18 cellular contexts compared by ENCODE assay signal in genomic region chrX:13607356-13607995, GRCh38. TPM values are rescaled to one million over a fixed set of nuclear protein-coding genes. Genes with fewer than 3 reads are reported as not detected.
A peak's percentile ranks its signal among the peaks of the same experiment; 100 is the strongest.
DNase-seq lines count a peak whose midpoint lies in the region; ATAC-seq and TF ChIP-seq lines count a peak whose summit lies in the region.
"Had no signal": no experiment of that assay in that cellular context is flagged by ENCODE, and none has a peak within 500 bp of the region (broad histone marks: within the 10 kb centered on the region; RNA-seq: fewer than 3 reads in every experiment).

No MANE protein-coding gene starts in this region.

- peak overlapping the region; percentile 17 for H3K4me2 ChIP-seq in mammary epithelial cell (ENCODE audit: insufficient read depth, low read depth, low read length)

- no peaks in the 10 kb centered on the region for H3K79me2 ChIP-seq in mammary epithelial cell (ENCODE audit: insufficient read depth, low read length)

- H4K20me1 ChIP-seq in mammary epithelial cell (ENCODE audit: insufficient read depth, low read length), result no peaks in the 10 kb centered on the region

- in situ Hi-C loops in mammary epithelial cell (cut with MboI; ENCODE audit: low sequenced_read_pairs in 2 of 2), result no loop called here

- BruUV-seq in mammary epithelial cell (replicated peaks; lab: Mats Ljungman, UMichigan), result no TSS peak

- 39% methylated on average over 6 of the region's 6 CpGs for WGBS in mammary epithelial cell (ENCODE audit: low coverage, missing lambda C conversion rate)
- 59 to 90% (median 75%) methylated on average over 6 of the region's 6 CpGs for WGBS in psoas muscle, 3 donors

- dilution Hi-C loops in mammary epithelial cell (cut with HindIII; ENCODE audit: low sequenced_read_pairs), result no loop called here

- H3K9me3 ChIP-seq in mammary epithelial cell (replicated peaks; ENCODE audit: insufficient read depth, low read length) (no peaks in the 10 kb centered on the region), psoas muscle (no peaks in the 10 kb centered on the region)
- H3K9me3 ChIP-seq: HAP-1, SJSA1 had no signal

- no peak overlapping the region for H3K4me3 ChIP-seq in mammary epithelial cell (replicated peaks in 1 of 3; ENCODE audit: insufficient read depth in 1 of 3, low read depth in 2 of 3, low read length in 3 of 3)
- no peak overlapping the region for H3K4me3 ChIP-seq in psoas muscle
- H3K4me3 ChIP-seq: HAP-1, SJSA1 had no signal

- H3K27me3 ChIP-seq in mammary epithelial cell (ENCODE audit: insufficient read depth, low read length) (no peaks in the 10 kb centered on the region), psoas muscle (ENCODE audit: insufficient read depth in 3 of 3, low read length in 2 of 3) (peaks cover 0 to 18% (median 0%) of the 10 kb centered on the region in 3 donors)
- H3K27me3 ChIP-seq: SJSA1 had no signal

- DNase-seq in mammary epithelial cell (peak; percentile 81), epithelial cell of prostate (ENCODE audit: low read depth, low spot score) (peak; percentile 31), left colon (no peak), DMS114 treated with DMSO at 0.1 percent for 48 hours (lab: John Stamatoyannopoulos, UW; ENCODE audit: unreplicated experiment) (no peak), psoas muscle (no peak)
- DNase-seq: CD4-positive, CD25-positive, alpha-beta regulatory T cell; COR-L47; KG1; NCI-H1092 treated with DMSO at 0.1 percent for 48 hours; NCI-H2081; NCI-H2171 treated with DMSO at 0.1 percent for 48 hours; NCI-H524 treated with DMSO at 0.1 percent for 48 hours had no signal

- intact Hi-C loops in mammary epithelial cell (cut with micrococcal nuclease) (no loop called here), left colon (cut with DNase I, micrococcal nuclease) (no loop called here), psoas muscle (cut with DNase I) (no loop called here)

- ATAC-seq in left colon, result peak; percentile 92
- ATAC-seq in activated CD4-positive, CD25-positive, alpha-beta regulatory T cell treated with anti-CD3 and anti-CD28 coated beads, Interleukin-2, amount 50 U/mL, for 24 hours, result no peak
- no peak for ATAC-seq in HG02588 (IDR thresholded peaks at IDR 0.05; ENCODE audit: unreplicated experiment)
- no peak for ATAC-seq in psoas muscle
- ATAC-seq: Panc1 had no signal

- H3K27ac ChIP-seq in mammary epithelial cell (ENCODE audit: insufficient read depth, low read depth, low read length) (peak overlapping the region; percentile 60), epithelial cell of prostate (peak overlapping the region; percentile 65), psoas muscle (no peak overlapping the region)
- H3K27ac ChIP-seq: SJSA1 had no signal

- CTCF ChIA-PET in mammary epithelial cell (lab: Charles Lee; ENCODE audit: low non-redundant PET), result interaction anchor here (0.9 kb wide), 1 partner anchor 39 kb away, joined by 6 read pairs; no protein-coding TSS in a partner anchor

- H2AFZ ChIP-seq in mammary epithelial cell (ENCODE audit: low read depth, low read length), result peak overlapping the region; percentile 71

- peaks cover 27% of the 10 kb centered on the region for H3K4me1 ChIP-seq in mammary epithelial cell (ENCODE audit: insufficient read depth, low read length)
- no peaks in the 10 kb centered on the region for H3K4me1 ChIP-seq in psoas muscle
- H3K4me1 ChIP-seq: HAP-1, SJSA1 had no signal

- no peak overlapping the region for H3K9ac ChIP-seq in mammary epithelial cell (ENCODE audit: insufficient read depth, low read length)

- TF ChIP-seq CTCF in mammary epithelial cell (conservative IDR thresholded peaks at IDR 0.05 in 1 of 2, IDR thresholded peaks at IDR 0.05 in 1 of 2; ENCODE audit: extremely low read depth in 1 of 2, insufficient read depth in 1 of 2, low read depth in 1 of 2, low read length in 2 of 2) (no peak), psoas muscle (IDR thresholded peaks at IDR 0.05) (no peak)

- H3K36me3 ChIP-seq in mammary epithelial cell (ENCODE audit: insufficient read depth, low read length) (no peaks in the 10 kb centered on the region), psoas muscle (ENCODE audit: insufficient read depth in 1 of 2, low read depth in 1 of 2) (no peaks in the 10 kb centered on the region)
- H3K36me3 ChIP-seq: HAP-1, SJSA1 had no signal

RNA-seq across cellular contexts. Expression of gene EGFL6, which starts 38.1 kb away (rescaled TPM):
- total RNA-seq in mammary epithelial cell (1 to 10 TPM in 1 of 2 donors, under 1 TPM in 1; 0.24 to 1.2 TPM), left colon (under 1 TPM in 1 of 2 donors, not detected in 1; 0.11 TPM), psoas muscle (under 1 TPM in 1 of 4 donors, not detected in 3; 0.17 TPM)
- polyA plus RNA-seq in mammary epithelial cell (0.11 TPM), psoas muscle (not detected)
- not detected for polyA minus RNA-seq in mammary epithelial cell
- total RNA-seq: CD4-positive, CD25-positive, alpha-beta regulatory T cell; SJSA1 had no signal
- polyA plus RNA-seq: BJ had no signal

RNA-seq across cellular contexts. Expression of gene TCEANC, which starts 45.5 kb away (rescaled TPM):
- total RNA-seq in mammary epithelial cell (1 to 10 TPM; 3.9 to 4.2 TPM), left colon (1 to 10 TPM; 2.2 to 4.3 TPM), psoas muscle (1 to 10 TPM; 3.5 to 5.2 (median 4.1) TPM)
- polyA plus RNA-seq in mammary epithelial cell (0.69 TPM), psoas muscle (1 to 10 TPM in 2 of 3 donors, under 1 TPM in 1; 0.95 to 2.5 (median 2.2) TPM)
- polyA minus RNA-seq in mammary epithelial cell, result not detected

Comparison
In these comparisons a context has a peak if more than half of its experiments do, and no peak if none do; other contexts are left out.
1. DNase-seq: peak in mammary epithelial cell (single experiment) and epithelial cell of prostate (single experiment); none in left colon (0 of 2), DMS114 treated with DMSO at 0.1 percent for 48 hours (single experiment) and psoas muscle (0 of 2).